In genomic region chr3:123076496-123077418, GRCh38 we compare ENCODE assay signal across 9 cellular contexts. TPM values are rescaled to one million over a fixed set of nuclear protein-coding genes. Genes with fewer than 3 reads are reported as not detected.
DNase-seq lines count a peak whose midpoint lies in the region; ATAC-seq and TF ChIP-seq lines count a peak whose summit lies in the region.
"Had no signal": no experiment of that assay in that cellular context is flagged by ENCODE, and none has a peak within 500 bp of the region (broad histone marks: within the 10 kb centered on the region; RNA-seq: fewer than 3 reads in every experiment).

No MANE protein-coding gene starts in this region.

- peaks cover 8 to 62% (median 49%) of the 10 kb centered on the region in 3 donors for H3K4me1 ChIP-seq in esophagus squamous epithelium
- H3K4me1 ChIP-seq in prostate gland (replicated peaks), result peaks cover 20% of the 10 kb centered on the region

- H3K4me3 ChIP-seq in esophagus squamous epithelium (no peak overlapping the region), prostate gland (no peak overlapping the region)

- H3K36me3 ChIP-seq in esophagus squamous epithelium (no peaks in the 10 kb centered on the region), prostate gland (no peaks in the 10 kb centered on the region)

- H3K9me3 ChIP-seq in esophagus squamous epithelium (no peaks in the 10 kb centered on the region), prostate gland (no peaks in the 10 kb centered on the region)

- 14 to 22% methylated on average over 6 of the region's 6 CpGs for WGBS in esophagus squamous epithelium, 2 donors
- 7% methylated on average over 6 of the region's 6 CpGs for WGBS in prostate gland

- H3K27me3 ChIP-seq in esophagus squamous epithelium (no peaks in the 10 kb centered on the region), prostate gland (replicated peaks; ENCODE audit: insufficient read depth) (no peaks in the 10 kb centered on the region)

- TF ChIP-seq CTCF in esophagus squamous epithelium (IDR thresholded peaks at IDR 0.05) (no peak), prostate gland (IDR thresholded peaks at IDR 0.05) (no peak)

- ATAC-seq in HG03045 (IDR thresholded peaks at IDR 0.05; ENCODE audit: unreplicated experiment) (no peak), GM19395 (IDR thresholded peaks at IDR 0.05; ENCODE audit: unreplicated experiment) (no peak)

- intact Hi-C loops in esophagus squamous epithelium (cut with DNase I) (no loop called here), prostate gland (cut with DNase I) (no loop called here)

- TF ChIP-seq POLR2A in esophagus squamous epithelium (IDR thresholded peaks at IDR 0.05), result no peak
- no peak for TF ChIP-seq POLR2A in prostate gland (IDR thresholded peaks at IDR 0.05)

- H3K27ac ChIP-seq in esophagus squamous epithelium, result peak overlapping the region in 3 of 4 donors; percentile 49 to 68 (median 55)
- H3K27ac ChIP-seq in prostate gland, result no peak overlapping the region

- peak; percentile 90 for DNase-seq in DMS79 (lab: John Stamatoyannopoulos, UW)
- peak; percentile 76 for DNase-seq in NCI-H2196 treated with DMSO at 0.1 percent for 48 hours (lab: John Stamatoyannopoulos, UW; ENCODE audit: unreplicated experiment)
- DNase-seq in esophagus squamous epithelium (lab: John Stamatoyannopoulos, UW), result no peak
- peak; percentile 79 for DNase-seq in prostate gland (ENCODE audit: low spot score)
- DNase-seq in activated CD4-positive, CD25-positive, alpha-beta regulatory T cell treated with anti-CD3 and anti-CD28 coated beads, Interleukin-2, amount 50 U/mL, for 72 hours, result no peak
- no peak for DNase-seq in KG1 (lab: John Stamatoyannopoulos, UW)
- DNase-seq: activated CD4-positive, alpha-beta T cell treated with anti-CD3 and anti-CD28 coated beads, Interleukin-2, amount 50 U/mL, for 4 hours had no signal

RNA-seq across cellular contexts. Expression of gene PDIA5, which starts 9.9 kb away (rescaled TPM):
- 10 to 100 TPM in 3 of 4 donors, 1 to 10 TPM in 1; 3.9 to 13.0 (median 12.0) TPM for total RNA-seq in esophagus squamous epithelium
- 10 to 100 TPM; 67.9 to 75.9 TPM for total RNA-seq in prostate gland

RNA-seq across cellular contexts. Expression of gene SEMA5B, which starts 49.2 kb away (rescaled TPM):
- total RNA-seq in esophagus squamous epithelium (under 1 TPM in 3 of 4 donors, not detected in 1; 0.13 to 0.21 (median 0.19) TPM), prostate gland (1 to 10 TPM in 1 of 2 donors, under 1 TPM in 1; 0.09 to 2.9 TPM)

Comparison
In these comparisons a context has a peak if more than half of its experiments do, and no peak if none do; other contexts are left out.
1. DNase-seq: peak in DMS79 (single experiment), NCI-H2196 treated with DMSO at 0.1 percent for 48 hours (single experiment) and prostate gland (single experiment); none in esophagus squamous epithelium (single experiment), activated CD4-positive, CD25-positive, alpha-beta regulatory T cell treated with anti-CD3 and anti-CD28 coated beads, Interleukin-2, amount 50 U/mL, for 72 hours (single experiment) and KG1 (single experiment).
2. H3K27ac ChIP-seq: peak in esophagus squamous epithelium (3 of 4); none in prostate gland (0 of 2).
3. RNA of gene PDIA5, which starts 9.9 kb away (total RNA-seq): 67.9 to 75.9 TPM in prostate gland; 3.9 to 13.0 TPM in esophagus squamous epithelium; every median in the first group is over 4 times any median in the second.